20 cellular contexts compared by ENCODE assay signal in the genomic region with DNA sequence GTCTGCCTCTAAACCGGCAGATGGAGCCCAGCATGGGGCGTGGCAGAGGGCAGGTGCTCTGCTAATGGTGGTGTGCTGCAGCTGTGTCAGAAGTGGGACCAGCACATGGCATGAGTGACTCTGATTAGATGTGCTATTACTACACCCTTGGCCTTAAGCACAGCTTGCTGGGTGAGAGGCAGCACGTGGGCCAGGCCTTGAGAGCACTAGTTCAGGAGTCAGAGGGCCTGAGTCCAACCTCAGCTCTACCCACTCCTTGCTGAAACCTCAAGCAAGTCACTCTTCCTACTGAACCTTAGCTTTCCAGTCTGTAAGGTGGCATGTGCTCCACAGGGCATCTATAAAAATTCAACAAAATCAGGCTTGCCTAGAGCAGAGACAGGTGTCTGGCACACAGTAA. TPM values are rescaled to one million over a fixed set of nuclear protein-coding genes. Genes with fewer than 3 reads are reported as not detected.
"Had no signal": no experiment of that assay in that cellular context is flagged by ENCODE, and none has a peak within 500 bp of the region (broad histone marks: within the 10 kb centered on the region; RNA-seq: fewer than 3 reads in every experiment).

No MANE protein-coding gene starts in this region.

- H3K27me3 Mint-ChIP-seq: activated B cell treated with CpG ODN at 0.5 μM for 24 hours; activated CD4-positive, alpha-beta T cell treated with anti-CD3 and anti-CD28 coated beads, Interleukin-2, amount 10 ng/mL, durations not matched to agents 7 days and 5 days; activated naive CD4-positive, alpha-beta T cell treated with anti-CD3 and anti-CD28 coated beads, Interleukin-2, amount 50 U/mL, for 24 hours; effector memory CD8-positive, alpha-beta T cell had no signal

- H3K4me1 Mint-ChIP-seq: mesothelial cell of epicardium had no signal

- H3K9me3 Mint-ChIP-seq: activated B cell treated with CpG ODN at 0.5 μM for 24 hours; activated CD4-positive, alpha-beta T cell treated with anti-CD3 and anti-CD28 coated beads, Interleukin-2, amount 10 ng/mL, durations not matched to agents 7 days and 5 days; activated naive CD4-positive, alpha-beta T cell treated with anti-CD3 and anti-CD28 coated beads, Interleukin-2, amount 50 U/mL, for 24 hours; effector memory CD8-positive, alpha-beta T cell; mesothelial cell of epicardium had no signal

- H3K27me3 ChIP-seq: body of pancreas, hepatocyte, right atrium auricular region, tibial artery had no signal

- DNase-seq: activated B cell treated with CpG ODN at 0.5 μM for 24 hours; activated CD4-positive, alpha-beta T cell treated with anti-CD3 and anti-CD28 coated beads, Interleukin-2, amount 10 ng/mL, durations not matched to agents 7 days and 5 days; activated effector memory CD4-positive, alpha-beta T cell treated with Interleukin-2 at 50 U/mL for 16 hours; amniotic stem cell; body of pancreas; central memory CD4-positive, alpha-beta T cell; cortex of kidney; effector memory CD8-positive, alpha-beta T cell; lower lobe of right lung; stimulated activated CD4-positive, alpha-beta T cell treated with anti-CD3 and anti-CD28 coated beads, Interleukin-4, amount 100 ng/mL, for 4 hours; tibial artery had no signal

- H3K9me3 ChIP-seq: body of pancreas, lower lobe of right lung, right atrium auricular region, tibial artery had no signal

- ATAC-seq: body of pancreas; effector memory CD8-positive, alpha-beta T cell; lower lobe of right lung had no signal

- H3K4me3 Mint-ChIP-seq: activated B cell treated with CpG ODN at 0.5 μM for 24 hours; activated CD4-positive, alpha-beta T cell treated with anti-CD3 and anti-CD28 coated beads, Interleukin-2, amount 10 ng/mL, durations not matched to agents 7 days and 5 days; activated naive CD4-positive, alpha-beta T cell treated with anti-CD3 and anti-CD28 coated beads, Interleukin-2, amount 50 U/mL, for 24 hours; effector memory CD8-positive, alpha-beta T cell; mesothelial cell of epicardium had no signal

- H3K27ac ChIP-seq: body of pancreas, epithelial cell of prostate, hepatocyte, lower lobe of right lung, right atrium auricular region, skin epidermis, tibial artery had no signal

- H3K4me3 ChIP-seq: body of pancreas, hepatocyte, lower lobe of right lung, right atrium auricular region, skin epidermis, tibial artery had no signal

- H3K27ac Mint-ChIP-seq: activated B cell treated with CpG ODN at 0.5 μM for 24 hours; activated naive CD4-positive, alpha-beta T cell treated with anti-CD3 and anti-CD28 coated beads, Interleukin-2, amount 50 U/mL, for 24 hours; effector memory CD8-positive, alpha-beta T cell; mesothelial cell of epicardium had no signal

RNA-seq across cellular contexts. Expression of gene CCNP, which starts 35.9 kb away (rescaled TPM):
- total RNA-seq: activated CD8-positive, alpha-beta memory T cell treated with anti-CD3 and anti-CD28 coated beads for 36 hours; body of pancreas; hepatocyte; lower lobe of right lung; myocyte; right atrium auricular region had no signal
- polyA plus RNA-seq: hepatocyte had no signal

RNA-seq across cellular contexts. Expression of gene TTC9B, which starts 44.2 kb away (rescaled TPM):
- total RNA-seq: activated B cell treated with CpG ODN at 0.5 μM for 24 hours; activated CD4-positive, alpha-beta T cell treated with anti-CD3 and anti-CD28 coated beads, Interleukin-2, amount 10 ng/mL, durations not matched to agents 7 days and 5 days; activated CD8-positive, alpha-beta memory T cell treated with anti-CD3 and anti-CD28 coated beads for 36 hours; body of pancreas; hepatocyte; lower lobe of right lung; mesothelial cell of epicardium; myocyte; right atrium auricular region; T-helper 1 cell treated with Interleukin-12 subunit alpha and Interleukin-12 subunit beta and Interleukin-4 antibody, amounts not matched to agents 30 ng/mL and 1 ng/mL, for 36 hours had no signal
